Comparison of ENCODE assay signal across 10 cellular contexts in the genomic region with DNA sequence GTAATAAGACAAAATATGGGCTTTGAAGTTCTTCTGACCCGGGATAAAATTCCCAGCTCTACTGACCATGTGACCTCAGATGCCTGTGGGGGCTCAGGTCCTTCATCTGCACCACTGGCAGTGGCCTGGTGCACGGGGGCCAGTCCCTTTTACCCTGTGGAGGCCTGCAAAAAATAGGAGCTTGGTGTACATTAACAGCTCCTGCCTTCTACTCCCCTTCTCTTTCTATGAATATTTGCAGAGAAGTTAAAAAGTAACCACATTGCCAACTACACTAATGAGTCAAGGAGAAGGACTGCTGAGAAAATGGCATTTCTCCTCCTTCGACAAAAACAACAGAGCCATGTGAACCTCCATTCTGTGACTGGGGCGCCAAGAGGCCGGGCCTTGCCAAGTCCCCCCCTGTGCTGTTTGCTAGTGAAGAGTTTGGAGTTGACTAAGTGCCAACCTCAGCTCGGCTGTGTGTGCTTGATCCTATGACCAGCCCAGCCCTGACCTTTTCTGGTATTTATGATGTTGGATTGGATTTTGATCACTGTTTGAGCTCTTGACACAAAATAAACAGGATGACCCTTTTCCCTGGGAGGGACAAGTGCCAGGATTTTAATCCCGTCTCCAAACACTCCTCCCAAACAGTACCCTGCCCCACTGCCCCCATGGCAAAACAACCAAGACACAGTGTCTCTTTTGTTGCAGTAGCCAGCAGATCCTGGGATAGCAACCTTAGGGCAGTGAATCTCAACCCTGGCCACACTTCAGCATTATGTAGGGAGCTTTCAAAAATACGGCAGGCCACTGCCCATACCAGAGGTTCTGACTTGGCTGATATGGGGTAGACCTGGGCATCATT.
DNase-seq lines count a peak whose midpoint lies in the region; ATAC-seq and TF ChIP-seq lines count a peak whose summit lies in the region.
"Had no signal": no experiment of that assay in that cellular context is flagged by ENCODE, and none has a peak within 500 bp of the region (broad histone marks: within the 10 kb centered on the region; RNA-seq: fewer than 3 reads in every experiment).

No MANE protein-coding gene starts in this region.

- DNase-seq in NCI-H2196 (lab: John Stamatoyannopoulos, UW; ENCODE audit: unreplicated experiment) (peak; percentile 3), NCI-H2196 treated with DMSO at 0.1 percent for 48 hours (lab: John Stamatoyannopoulos, UW; ENCODE audit: unreplicated experiment) (no peak), esophagus muscularis mucosa (ENCODE audit: extremely low spot score) (no peak), midbrain (lab: John Stamatoyannopoulos, UW) (peak; percentile 48), uterus (peak; percentile 60 to 74), T-helper 1 cell (no peak)
- no peak for DNase-seq in activated T-cell treated with anti-CD3 and anti-CD28 coated beads, Interleukin-2, amount 50 U/mL, for 1 hour
- DNase-seq: effector memory CD8-positive, alpha-beta T cell had no signal

- TF ChIP-seq POLR2A in esophagus muscularis mucosa (IDR thresholded peaks at IDR 0.05; ENCODE audit: low read depth) (no peak), uterus (IDR thresholded peaks at IDR 0.05) (no peak)

- TF ChIP-seq CTCF in esophagus muscularis mucosa (IDR thresholded peaks at IDR 0.05) (no peak), uterus (IDR thresholded peaks at IDR 0.05) (no peak)

- no peaks in the 10 kb centered on the region for H3K9me3 ChIP-seq in esophagus muscularis mucosa
- H3K9me3 ChIP-seq in uterus: no peaks in the 10 kb centered on the region

- ATAC-seq in GM18511 (IDR thresholded peaks at IDR 0.05; ENCODE audit: unreplicated experiment): no peak
- ATAC-seq: effector memory CD8-positive, alpha-beta T cell; natural killer cell treated with Interleukin-12 subunit alpha and Interleukin-12 subunit beta and Interleukin-15 and Interleukin-18, amount 100 ng/mL, for 72 hours had no signal

- intact Hi-C loops in esophagus muscularis mucosa (cut with DNase I): no loop called here
- intact Hi-C loops in uterus (cut with DNase I; ENCODE audit: low total_unique reads): no loop called here

- no peaks in the 10 kb centered on the region for H3K27me3 ChIP-seq in esophagus muscularis mucosa
- no peaks in the 10 kb centered on the region for H3K27me3 ChIP-seq in uterus

- WGBS in esophagus muscularis mucosa: 32% methylated on average over 8 of the region's 8 CpGs

- TF ChIP-seq EP300 in esophagus muscularis mucosa (IDR thresholded peaks at IDR 0.05): no peak

- H3K4me1 ChIP-seq in esophagus muscularis mucosa (peaks cover 27 to 57% (median 45%) of the 10 kb centered on the region in 4 donors), uterus (peaks cover 0 to 3% of the 10 kb centered on the region in 2 donors)

- H3K36me3 ChIP-seq in esophagus muscularis mucosa: no peaks in the 10 kb centered on the region
- H3K36me3 ChIP-seq in uterus: no peaks in the 10 kb centered on the region

- H3K27ac ChIP-seq in esophagus muscularis mucosa (replicated peaks in 1 of 4): peak overlapping the region in 3 of 4 donors; percentile 18 to 39 (median 28)
- peak overlapping the region; percentile 56 to 68 for H3K27ac ChIP-seq in uterus

- H3K4me3 ChIP-seq in esophagus muscularis mucosa (no peak overlapping the region), uterus (no peak overlapping the region)

Comparison
In these comparisons a context has a peak if more than half of its experiments do, and no peak if none do; other contexts are left out.
1. DNase-seq: peak in NCI-H2196 (single experiment), midbrain (single experiment) and uterus (2 of 2); none in NCI-H2196 treated with DMSO at 0.1 percent for 48 hours (single experiment), esophagus muscularis mucosa (single experiment), T-helper 1 cell (0 of 5) and activated T-cell treated with anti-CD3 and anti-CD28 coated beads, Interleukin-2, amount 50 U/mL, for 1 hour (single experiment).